Comparison of ENCODE assay signal across 19 cellular contexts in genomic region chr1:78088486-78088885, GRCh38. TPM values are rescaled to one million over a fixed set of nuclear protein-coding genes. Genes with fewer than 3 reads are reported as not detected.
"Had no signal": no experiment of that assay in that cellular context is flagged by ENCODE, and none has a peak within 500 bp of the region (broad histone marks: within the 10 kb centered on the region; RNA-seq: fewer than 3 reads in every experiment).

No MANE protein-coding gene starts in this region.

- H3K27ac ChIP-seq: cardiac muscle cell, esophagus squamous epithelium, tibial nerve had no signal

- DNase-seq: activated CD4-positive, alpha-beta T cell treated with anti-CD3 and anti-CD28 coated beads, Interleukin-2, amount 10 ng/mL, durations not matched to agents 7 days and 5 days; activated CD8-positive, alpha-beta memory T cell treated with anti-CD3 and anti-CD28 coated beads for 24 hours; activated naive CD4-positive, alpha-beta T cell treated with Interleukin-2 at 50 U/mL for 16 hours; esophagus squamous epithelium; foreskin fibroblast; immature natural killer cell; left cardiac atrium; mammary epithelial cell; mucosa of descending colon; natural killer cell; nucleus accumbens; right cardiac atrium had no signal

- FAIRE-seq: colon, small intestine had no signal

- H3K36me3 ChIP-seq: cardiac muscle cell, esophagus squamous epithelium, tibial nerve had no signal

- H3K27me3 Mint-ChIP-seq: progenitor cell of endocrine pancreas had no signal

- H3K27ac Mint-ChIP-seq: activated CD4-positive, alpha-beta T cell treated with anti-CD3 and anti-CD28 coated beads, Interleukin-2, amount 10 ng/mL, durations not matched to agents 7 days and 5 days; immature natural killer cell; natural killer cell; progenitor cell of endocrine pancreas; stimulated activated memory B cell treated with anti-CD40 and anti-IgM and Interleukin-4, amounts not matched to agents 10 μg/mL and 1 μg/mL and 100 μg/mL, for 72 hours; WTC11 had no signal

- H3K4me1 ChIP-seq: esophagus squamous epithelium, tibial nerve had no signal

- ATAC-seq: left cardiac atrium, mucosa of descending colon, natural killer cell, right cardiac atrium, WTC11 had no signal

- H3K4me1 Mint-ChIP-seq: activated CD4-positive, alpha-beta T cell treated with anti-CD3 and anti-CD28 coated beads, Interleukin-2, amount 10 ng/mL, durations not matched to agents 7 days and 5 days; immature natural killer cell; natural killer cell had no signal

- H3K4me3 Mint-ChIP-seq: activated CD4-positive, alpha-beta T cell treated with anti-CD3 and anti-CD28 coated beads, Interleukin-2, amount 10 ng/mL, durations not matched to agents 7 days and 5 days; immature natural killer cell; natural killer cell; stimulated activated memory B cell treated with anti-CD40 and anti-IgM and Interleukin-4, amounts not matched to agents 10 μg/mL and 1 μg/mL and 100 μg/mL, for 72 hours; WTC11 had no signal

- H3K4me3 ChIP-seq: cardiac muscle cell, esophagus squamous epithelium, mucosa of descending colon, tibial nerve had no signal

- H3K27me3 ChIP-seq: cardiac muscle cell, esophagus squamous epithelium, tibial nerve had no signal

RNA-seq across cellular contexts. Expression of gene GIPC2, which starts 42.7 kb away (rescaled TPM):
- total RNA-seq: natural killer cell had no signal
- polyA plus RNA-seq: cardiac muscle cell, mammary epithelial cell had no signal
